Comparison of ENCODE assay signal across 26 cellular contexts in genomic region chr5:76927961-76928360, GRCh38. TPM values are rescaled to one million over a fixed set of nuclear protein-coding genes. Genes with fewer than 3 reads are reported as not detected.
"Had no signal": no experiment of that assay in that cellular context is flagged by ENCODE, and none has a peak within 500 bp of the region (broad histone marks: within the 10 kb centered on the region; RNA-seq: fewer than 3 reads in every experiment).

No MANE protein-coding gene starts in this region.

- ATAC-seq: activated CD4-positive, alpha-beta T cell treated with anti-CD3 and anti-CD28 coated beads for 36 hours; activated CD8-positive, alpha-beta T cell treated with anti-CD3 and anti-CD28 coated beads for 36 hours; activated T-cell treated with anti-CD3 and anti-CD28 coated beads, Interleukin-2, amount 50 U/mL, for 72 hours; Right ventricle myocardium inferior had no signal

- H3K36me3 Mint-ChIP-seq: activated naive CD4-positive, alpha-beta T cell treated with anti-CD3 and anti-CD28 coated beads, Interleukin-2, amount 10 ng/mL, durations not matched to agents 7 days and 5 days; activated naive CD8-positive, alpha-beta T cell treated with anti-CD3 and anti-CD28 coated beads for 36 hours had no signal

- H3K4me3 ChIP-seq: SK-N-MC had no signal

- H3K9me3 Mint-ChIP-seq: activated CD8-positive, alpha-beta T cell treated with anti-CD3 and anti-CD28 coated beads for 36 hours; activated naive CD4-positive, alpha-beta T cell treated with anti-CD3 and anti-CD28 coated beads, Interleukin-2, amount 10 ng/mL, durations not matched to agents 7 days and 5 days; activated naive CD8-positive, alpha-beta T cell treated with anti-CD3 and anti-CD28 coated beads for 36 hours; activated T-cell treated with anti-CD3 and anti-CD28 coated beads, Interleukin-2, amount 50 U/mL, for 72 hours; activated T-helper 2 cell treated with anti-CD3 and anti-CD28 coated beads, Interferon-gamma antibody, Interleukin-2, Interleukin-4, amounts not matched to agents 10 μg/mL and 5 μg/mL and 100 μg/mL, durations not matched to agents 14 hours and 24 hours and 36 hours; IgD-negative memory B cell had no signal

- H3K4me1 Mint-ChIP-seq: activated CD4-positive, alpha-beta T cell treated with anti-CD3 and anti-CD28 coated beads for 36 hours; activated naive CD4-positive, alpha-beta T cell treated with anti-CD3 and anti-CD28 coated beads, Interleukin-2, amount 10 ng/mL, durations not matched to agents 7 days and 5 days; activated naive CD8-positive, alpha-beta T cell treated with anti-CD3 and anti-CD28 coated beads for 36 hours had no signal

- DNase-seq: activated CD4-positive, alpha-beta T cell treated with anti-CD3 and anti-CD28 coated beads for 36 hours; activated CD4-positive, alpha-beta T cell treated with anti-CD3 and anti-CD28 coated beads, Interleukin-2, amount 50 U/mL, for 1 hour; activated CD8-positive, alpha-beta memory T cell treated with anti-CD3 and anti-CD28 coated beads, Interleukin-2, amount 50 U/mL, for 4 hours; activated CD8-positive, alpha-beta T cell treated with anti-CD3 and anti-CD28 coated beads for 36 hours; activated gamma-delta T cell treated with Interleukin-2 at 50 U/mL for 16 hours; activated naive CD4-positive, alpha-beta T cell treated with anti-CD3 and anti-CD28 coated beads, Interleukin-2, amount 10 ng/mL, durations not matched to agents 7 days and 5 days; activated naive CD8-positive, alpha-beta T cell treated with anti-CD3 and anti-CD28 coated beads for 36 hours; activated T-cell treated with anti-CD3 and anti-CD28 coated beads, Interleukin-2, amount 50 U/mL, for 72 hours; KG1; NCI-H1048; NCI-H146; NCI-H1930; NCI-H345; NCI-H510A; NCI-H526 treated with DMSO at 0.1 percent for 48 hours; NCI-H82; RPMI8226; T-helper 1 cell; WERI-Rb-1 had no signal

- H3K4me3 Mint-ChIP-seq: activated CD4-positive, alpha-beta T cell treated with anti-CD3 and anti-CD28 coated beads for 36 hours; activated CD8-positive, alpha-beta T cell treated with anti-CD3 and anti-CD28 coated beads for 36 hours; activated naive CD4-positive, alpha-beta T cell treated with anti-CD3 and anti-CD28 coated beads, Interleukin-2, amount 10 ng/mL, durations not matched to agents 7 days and 5 days; activated naive CD8-positive, alpha-beta T cell treated with anti-CD3 and anti-CD28 coated beads for 36 hours; activated T-cell treated with anti-CD3 and anti-CD28 coated beads, Interleukin-2, amount 50 U/mL, for 72 hours had no signal

- H3K36me3 ChIP-seq: WERI-Rb-1 had no signal

- H3K27ac Mint-ChIP-seq: activated CD4-positive, alpha-beta T cell treated with anti-CD3 and anti-CD28 coated beads for 36 hours; activated CD8-positive, alpha-beta T cell treated with anti-CD3 and anti-CD28 coated beads for 36 hours; activated naive CD4-positive, alpha-beta T cell treated with anti-CD3 and anti-CD28 coated beads, Interleukin-2, amount 10 ng/mL, durations not matched to agents 7 days and 5 days; activated naive CD8-positive, alpha-beta T cell treated with anti-CD3 and anti-CD28 coated beads for 36 hours; activated T-cell treated with anti-CD3 and anti-CD28 coated beads, Interleukin-2, amount 50 U/mL, for 72 hours; activated T-helper 2 cell treated with anti-CD3 and anti-CD28 coated beads, Interferon-gamma antibody, Interleukin-2, Interleukin-4, amounts not matched to agents 10 μg/mL and 5 μg/mL and 100 μg/mL, durations not matched to agents 14 hours and 24 hours and 36 hours had no signal

- H3K27ac ChIP-seq: SK-N-MC, WERI-Rb-1 had no signal

RNA-seq across cellular contexts. Expression of gene CRHBP, which starts 24.9 kb away (rescaled TPM):
- total RNA-seq: activated CD8-positive, alpha-beta T cell treated with anti-CD3 and anti-CD28 coated beads for 36 hours; activated naive CD8-positive, alpha-beta T cell treated with anti-CD3 and anti-CD28 coated beads for 36 hours; LHCN-M2; M059J; T-helper 2 cell treated with Interferon-gamma antibody and Interleukin-4, amounts not matched to agents 100 ng/mL and 5 ng/mL, for 36 hours had no signal
